Comparison of ENCODE assay signal across 16 cellular contexts in the genomic region with DNA sequence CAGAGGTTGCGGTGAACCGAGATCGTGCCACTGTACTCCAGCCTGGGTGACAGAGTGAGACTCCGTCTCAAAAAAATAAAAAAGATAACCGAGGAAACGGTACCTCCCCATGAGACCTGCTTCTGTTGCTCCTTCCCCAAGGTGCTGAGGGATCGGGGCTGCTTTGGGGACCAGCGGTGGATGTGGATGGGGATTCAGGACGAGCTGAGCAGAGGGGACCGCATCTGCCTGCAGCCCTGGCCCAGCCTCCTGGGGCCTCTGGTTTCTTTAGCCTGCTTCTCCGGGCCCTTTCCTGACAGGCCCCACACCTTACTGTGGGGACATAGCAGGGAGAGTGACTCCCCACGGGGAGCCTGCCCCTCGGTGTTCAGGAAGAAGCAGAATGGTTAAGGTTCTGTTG. TPM values are rescaled to one million over a fixed set of nuclear protein-coding genes. Genes with fewer than 3 reads are reported as not detected.
DNase-seq lines count a peak whose midpoint lies in the region; ATAC-seq and TF ChIP-seq lines count a peak whose summit lies in the region.
"Had no signal": no experiment of that assay in that cellular context is flagged by ENCODE, and none has a peak within 500 bp of the region (broad histone marks: within the 10 kb centered on the region; RNA-seq: fewer than 3 reads in every experiment).

No MANE protein-coding gene starts in this region.

- H3K9me3 Mint-ChIP-seq in activated T-helper 17 cell treated with anti-CD3 and anti-CD28 coated beads, Interleukin-2, amount 50 U/mL, for 72 hours, result no peaks in the 10 kb centered on the region
- H3K9me3 Mint-ChIP-seq: CD14-positive monocyte; CD8-positive, alpha-beta T cell; H9 had no signal

- peaks cover 4% of the 10 kb centered on the region for H3K4me1 Mint-ChIP-seq in activated T-helper 17 cell treated with anti-CD3 and anti-CD28 coated beads, Interleukin-2, amount 50 U/mL, for 72 hours
- H3K4me1 Mint-ChIP-seq: CD14-positive monocyte, H9 had no signal

- H3K9me2 ChIP-seq in Karpas-422 (replicated peaks; ENCODE audit: insufficient read depth, low read length), result no peaks in the 10 kb centered on the region

- H3K4me3 Mint-ChIP-seq in activated T-helper 17 cell treated with anti-CD3 and anti-CD28 coated beads, Interleukin-2, amount 50 U/mL, for 72 hours, result no peak overlapping the region
- H3K4me3 Mint-ChIP-seq: CD14-positive monocyte; CD8-positive, alpha-beta T cell; H9 had no signal

- no peaks in the 10 kb centered on the region for H3K36me3 Mint-ChIP-seq in activated T-helper 17 cell treated with anti-CD3 and anti-CD28 coated beads, Interleukin-2, amount 50 U/mL, for 72 hours (ENCODE audit: low read depth)
- H3K36me3 Mint-ChIP-seq: CD8-positive, alpha-beta T cell had no signal

- 88 to 90% (median 89%) methylated on average over 13 of the region's 13 CpGs for WGBS in heart left ventricle, 4 donors

- no peaks in the 10 kb centered on the region for H3K79me2 ChIP-seq in osteoblast (ENCODE audit: insufficient read depth, low read length)
- no peaks in the 10 kb centered on the region for H3K79me2 ChIP-seq in Karpas-422 (ENCODE audit: low read length)

- H3K27me3 Mint-ChIP-seq in activated T-helper 17 cell treated with anti-CD3 and anti-CD28 coated beads, Interleukin-2, amount 50 U/mL, for 72 hours, result no peaks in the 10 kb centered on the region

- H3K4me1 ChIP-seq in heart left ventricle (no peaks in the 10 kb centered on the region), osteoblast (ENCODE audit: insufficient read depth, low read length) (peaks cover 3% of the 10 kb centered on the region), Karpas-422 (ENCODE audit: low read length) (no peaks in the 10 kb centered on the region)

- H3K4me3 ChIP-seq in heart left ventricle (no peak overlapping the region), osteoblast (ENCODE audit: insufficient read depth, low read length) (no peak overlapping the region), Karpas-422 (ENCODE audit: low read length) (no peak overlapping the region)
- H3K4me3 ChIP-seq: K562 had no signal

- DNase-seq in Right ventricle myocardium superior, result peak; percentile 22
- DNase-seq in heart left ventricle, result no peak
- peak; percentile 58 for DNase-seq in osteoblast (ENCODE audit: insufficient read length, low spot score, missing footprints)
- no peak for DNase-seq in Karpas-422
- DNase-seq: CD8-positive, alpha-beta T cell; COR-L47; DMS53; GF-D8; GOT3; H9 had no signal

- H3K27ac ChIP-seq in heart left ventricle, result no peak overlapping the region
- H3K27ac ChIP-seq in osteoblast (ENCODE audit: low read depth, low read length), result no peak overlapping the region
- no peak overlapping the region for H3K27ac ChIP-seq in Karpas-422 (ENCODE audit: low read length)
- H3K27ac ChIP-seq: 22Rv1 had no signal

- H3K36me3 ChIP-seq in heart left ventricle (peaks cover 0 to 69% (median 47%) of the 10 kb centered on the region in 9 donors), osteoblast (ENCODE audit: insufficient read depth, low read length) (peaks cover 35% of the 10 kb centered on the region), Karpas-422 (ENCODE audit: insufficient read depth, low read length) (no peaks in the 10 kb centered on the region)

- no peak overlapping the region for H2AFZ ChIP-seq in osteoblast (ENCODE audit: low read length)
- H2AFZ ChIP-seq in Karpas-422 (ENCODE audit: low read length), result no peak overlapping the region

- H3K9me3 ChIP-seq in heart left ventricle (no peaks in the 10 kb centered on the region), osteoblast (ENCODE audit: low read depth, low read length) (no peaks in the 10 kb centered on the region), Karpas-422 (ENCODE audit: low read length) (no peaks in the 10 kb centered on the region)

- intact Hi-C loops in Right ventricle myocardium superior (cut with DNase I), result no loop called here
- intact Hi-C loops in heart left ventricle (cut with DNase I), result no loop called here

- no peak overlapping the region for H3K4me2 ChIP-seq in osteoblast (ENCODE audit: insufficient read depth, low read length)
- no peak overlapping the region for H3K4me2 ChIP-seq in Karpas-422 (ENCODE audit: low read depth, low read length, poor library complexity, severe bottlenecking)

- no peak overlapping the region for H3K9ac ChIP-seq in Karpas-422 (ENCODE audit: low read length)

- H3K27me3 ChIP-seq in heart left ventricle (no peaks in the 10 kb centered on the region), osteoblast (ENCODE audit: insufficient read depth, low read length) (no peaks in the 10 kb centered on the region), Karpas-422 (ENCODE audit: low read length) (no peaks in the 10 kb centered on the region)

- TF ChIP-seq POLR2A in heart left ventricle (IDR thresholded peaks at IDR 0.05), result no peak

- ATAC-seq in Right ventricle myocardium superior (ENCODE audit: poor library complexity) (no peak), heart left ventricle (no peak), GM18873 (IDR thresholded peaks at IDR 0.05; ENCODE audit: low FRiP score, unreplicated experiment) (no peak), GM19467 (IDR thresholded peaks at IDR 0.05; ENCODE audit: unreplicated experiment) (no peak)
- no peak for ATAC-seq in activated T-helper 17 cell treated with anti-CD3 and anti-CD28 coated beads, Interleukin-2, amount 50 U/mL, for 72 hours (replicated peaks)
- ATAC-seq: CD8-positive, alpha-beta T cell; K562 had no signal

- H3K27ac Mint-ChIP-seq in activated T-helper 17 cell treated with anti-CD3 and anti-CD28 coated beads, Interleukin-2, amount 50 U/mL, for 72 hours, result peak overlapping the region; percentile 24
- H3K27ac Mint-ChIP-seq: CD8-positive, alpha-beta T cell had no signal

- TF ChIP-seq CTCF in heart left ventricle (IDR thresholded peaks at IDR 0.05) (no peak), osteoblast (IDR thresholded peaks at IDR 0.05; ENCODE audit: extremely low read depth, low read depth, low read length) (no peak)

- H4K20me1 ChIP-seq in osteoblast (ENCODE audit: insufficient read depth, low read length), result peaks cover 14% of the 10 kb centered on the region
- H4K20me1 ChIP-seq in Karpas-422 (ENCODE audit: insufficient read depth, low read depth, low read length), result no peaks in the 10 kb centered on the region

RNA-seq across cellular contexts. Expression of a gene that starts 17.1 kb away (rescaled TPM):
- 5.8 TPM for total RNA-seq in Right ventricle myocardium superior
- total RNA-seq in heart left ventricle, result 10 to 100 TPM in 2 of 9 donors, 1 to 10 TPM in 7; 6.4 to 17.2 (median 8.2) TPM
- 10 to 100 TPM; 10.4 to 19.4 TPM for polyA plus RNA-seq in heart left ventricle
- 1 to 10 TPM; 5.7 to 8.9 TPM for total RNA-seq in activated T-helper 17 cell treated with anti-CD3 and anti-CD28 coated beads, Interleukin-2, amount 50 U/mL, for 72 hours
- 30.9 and 32.6 TPM in 2 replicates for total RNA-seq in osteoblast
- 11.6 and 14.5 TPM in 2 replicates for total RNA-seq in Karpas-422 (2014; rRNA removed; shearing (Covaris generic); ENCODE audit: low replicate concordance)

RNA-seq across cellular contexts. Expression of a gene that starts 17.2 kb away (rescaled TPM):
- total RNA-seq in Right ventricle myocardium superior (40.6 TPM), heart left ventricle (10 to 100 TPM; 25.0 to 97.5 (median 46.4) TPM), osteoblast (66.2 and 79.0 TPM in 2 replicates)
- 10 to 100 TPM; 13.8 to 27.2 TPM for polyA plus RNA-seq in heart left ventricle
- 10 to 100 TPM; 37.1 to 61.4 TPM for total RNA-seq in activated T-helper 17 cell treated with anti-CD3 and anti-CD28 coated beads, Interleukin-2, amount 50 U/mL, for 72 hours
- 122 and 161 TPM in 2 replicates for total RNA-seq in Karpas-422 (2014; rRNA removed; shearing (Covaris generic); ENCODE audit: low replicate concordance)

RNA-seq across cellular contexts. Expression of a gene that starts 40.6 kb away (rescaled TPM):
- total RNA-seq in Right ventricle myocardium superior, result not detected
- under 1 TPM in 5 of 9 donors, not detected in 4; 0.19 to 0.36 (median 0.20) TPM for total RNA-seq in heart left ventricle
- polyA plus RNA-seq in heart left ventricle, result under 1 TPM in 1 of 2 donors, not detected in 1; 0.12 TPM
- total RNA-seq in activated T-helper 17 cell treated with anti-CD3 and anti-CD28 coated beads, Interleukin-2, amount 50 U/mL, for 72 hours, result 1 to 10 TPM in 1 of 2 donors, under 1 TPM in 1; 0.71 to 1.6 TPM
- 0.72 and 1.2 TPM in 2 replicates for total RNA-seq in osteoblast
- 0.41 and 1.2 TPM in 2 replicates for total RNA-seq in Karpas-422 (2014; rRNA removed; shearing (Covaris generic); ENCODE audit: low replicate concordance)

Comparison
In these comparisons a context has a peak if more than half of its experiments do, and no peak if none do; other contexts are left out.
1. DNase-seq: peak in Right ventricle myocardium superior (single experiment) and osteoblast (single experiment); none in heart left ventricle (0 of 5) and Karpas-422 (single experiment).